ENCODE assay signal across 19 cellular contexts in the genomic region with DNA sequence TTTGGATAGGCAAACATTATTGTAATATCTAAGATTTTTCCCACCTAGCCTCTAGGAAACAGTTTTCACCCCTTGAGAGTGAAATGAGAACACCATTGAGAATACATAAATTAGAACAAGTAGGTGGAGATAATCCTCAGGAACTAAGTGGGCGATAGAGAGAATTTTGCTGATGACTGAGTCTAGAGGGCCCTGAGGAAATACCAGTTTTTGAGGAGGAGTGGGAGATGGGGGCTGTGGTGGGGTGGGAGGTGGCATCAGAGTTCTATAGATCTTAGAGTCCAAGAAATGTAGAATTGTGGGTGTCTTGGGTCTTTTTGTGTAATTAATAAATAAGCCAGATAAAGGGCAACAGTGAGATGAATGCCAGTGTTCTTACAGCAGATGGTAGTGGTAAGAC. TPM values are rescaled to one million over a fixed set of nuclear protein-coding genes. Genes with fewer than 3 reads are reported as not detected.
A peak's percentile ranks its signal among the peaks of the same experiment; 100 is the strongest.
DNase-seq lines count a peak whose midpoint lies in the region; ATAC-seq lines count a peak whose summit lies in the region.
"Had no signal": no experiment of that assay in that cellular context is flagged by ENCODE, and none has a peak within 500 bp of the region (broad histone marks: within the 10 kb centered on the region; RNA-seq: fewer than 3 reads in every experiment).

No MANE protein-coding gene starts in this region.

- peaks cover 28% of the 10 kb centered on the region for H3K79me1 ChIP-seq in mesenchymal stem cell (replicated peaks; ENCODE audit: low read length, poor library complexity, severe bottlenecking)

- peaks cover under 1% of the 10 kb centered on the region for H3K4me1 ChIP-seq in mesenchymal stem cell (ENCODE audit: control insufficient read depth, insufficient read depth, low read depth, low read length)

- POLR2A ChIA-PET in activated naive CD8-positive, alpha-beta T cell treated with anti-CD3 and anti-CD28 coated beads, Interleukin-2, amount 10 ng/mL, durations not matched to agents 7 days and 5 days (lab: Charles Lee) = interaction anchor here (0.7 kb wide), 1 partner anchor 93 kb away, joined by 3 read pairs; no protein-coding TSS in a partner anchor

- H2BK5ac ChIP-seq in mesenchymal stem cell (ENCODE audit: low read depth, low read length, poor library complexity, severe bottlenecking) = no peak overlapping the region

- H3K4ac ChIP-seq in mesenchymal stem cell (ENCODE audit: low read depth in 1 of 2, low read length in 2 of 2) = no peak overlapping the region

- H3K4me3 Mint-ChIP-seq in activated naive CD8-positive, alpha-beta T cell treated with anti-CD3 and anti-CD28 coated beads, Interleukin-2, amount 10 ng/mL, durations not matched to agents 7 days and 5 days = no peak overlapping the region
- no peak overlapping the region for H3K4me3 Mint-ChIP-seq in activated naive CD8-positive, alpha-beta T cell treated with anti-CD3 and anti-CD28 coated beads, Interleukin-2, amount 50 U/mL, for 24 hours
- H3K4me3 Mint-ChIP-seq in dendritic cell treated with granulocyte-macrophage colony-stimulating factor and Interleukin-4, amounts not matched to agents 40 ng/mL and 50 ng/mL, for 4 days = peak overlapping the region; percentile 58
- H3K4me3 Mint-ChIP-seq: CD14-positive monocyte; CD8-positive, alpha-beta T cell had no signal

- H2BK15ac ChIP-seq in mesenchymal stem cell (ENCODE audit: low read depth, poor library complexity, severe bottlenecking) = no peak overlapping the region

- H2BK120ac ChIP-seq in mesenchymal stem cell (ENCODE audit: low read depth, low read length) = no peak overlapping the region

- no peak overlapping the region for H3K27ac ChIP-seq in mesenchymal stem cell (ENCODE audit: low read length, poor library complexity, severe bottlenecking)
- H3K27ac ChIP-seq: BLaER1 had no signal

- H3K18ac ChIP-seq in mesenchymal stem cell (ENCODE audit: low read depth in 1 of 2, low read length in 2 of 2) = no peak overlapping the region

- no peaks in the 10 kb centered on the region for H3K9me3 Mint-ChIP-seq in activated naive CD8-positive, alpha-beta T cell treated with anti-CD3 and anti-CD28 coated beads, Interleukin-2, amount 10 ng/mL, durations not matched to agents 7 days and 5 days
- H3K9me3 Mint-ChIP-seq in activated naive CD8-positive, alpha-beta T cell treated with anti-CD3 and anti-CD28 coated beads, Interleukin-2, amount 50 U/mL, for 24 hours = no peaks in the 10 kb centered on the region
- H3K9me3 Mint-ChIP-seq in dendritic cell treated with granulocyte-macrophage colony-stimulating factor and Interleukin-4, amounts not matched to agents 40 ng/mL and 50 ng/mL, for 4 days = no peaks in the 10 kb centered on the region
- H3K9me3 Mint-ChIP-seq: CD14-positive monocyte; CD8-positive, alpha-beta T cell had no signal

- H3K14ac ChIP-seq in mesenchymal stem cell (ENCODE audit: low read length in 2 of 2) = no peak overlapping the region

- ATAC-seq in activated naive CD8-positive, alpha-beta T cell treated with anti-CD3 and anti-CD28 coated beads, Interleukin-2, amount 10 ng/mL, durations not matched to agents 7 days and 5 days (ENCODE audit: low read depth) = no peak
- no peak for ATAC-seq in activated naive CD8-positive, alpha-beta T cell treated with anti-CD3 and anti-CD28 coated beads, Interleukin-2, amount 50 U/mL, for 24 hours
- ATAC-seq: CD8-positive, alpha-beta T cell; GM12878; HCT116; HepG2 had no signal

- no peak for DNase-seq in activated naive CD8-positive, alpha-beta T cell treated with anti-CD3 and anti-CD28 coated beads, Interleukin-2, amount 10 ng/mL, durations not matched to agents 7 days and 5 days
- DNase-seq in activated naive CD8-positive, alpha-beta T cell treated with anti-CD3 and anti-CD28 coated beads, Interleukin-2, amount 50 U/mL, for 24 hours = no peak
- DNase-seq in putamen (ENCODE audit: low spot score) (peak; percentile 27), mesenchymal stem cell (no peak), globus pallidus (ENCODE audit: low spot score) (no peak)
- DNase-seq in central memory CD4-positive, alpha-beta T cell = no peak
- DNase-seq: 8988T; Calu3; CD8-positive, alpha-beta T cell; DMS79 treated with DMSO at 0.1 percent for 48 hours; GF-D8; GOT3; H7 had no signal

- no peaks in the 10 kb centered on the region for H3K27me3 Mint-ChIP-seq in activated naive CD8-positive, alpha-beta T cell treated with anti-CD3 and anti-CD28 coated beads, Interleukin-2, amount 10 ng/mL, durations not matched to agents 7 days and 5 days
- no peaks in the 10 kb centered on the region for H3K27me3 Mint-ChIP-seq in activated naive CD8-positive, alpha-beta T cell treated with anti-CD3 and anti-CD28 coated beads, Interleukin-2, amount 50 U/mL, for 24 hours
- H3K27me3 Mint-ChIP-seq in dendritic cell treated with granulocyte-macrophage colony-stimulating factor and Interleukin-4, amounts not matched to agents 40 ng/mL and 50 ng/mL, for 4 days = no peaks in the 10 kb centered on the region

- no peak overlapping the region for H2BK12ac ChIP-seq in mesenchymal stem cell (ENCODE audit: low read length in 2 of 2)

- H3K36me3 ChIP-seq in mesenchymal stem cell (ENCODE audit: control insufficient read depth in 1 of 2, insufficient read depth in 2 of 2, low read depth in 1 of 2, low read length in 2 of 2) = peaks cover 9 to 12% of the 10 kb centered on the region in 2 experiments

- intact Hi-C loops in dendritic cell treated with granulocyte-macrophage colony-stimulating factor and Interleukin-4, amounts not matched to agents 40 ng/mL and 50 ng/mL, for 4 days (cut with micrococcal nuclease) = no loop called here

- H3K23ac ChIP-seq in mesenchymal stem cell (ENCODE audit: low read length in 2 of 2) = no peak overlapping the region

- no peaks in the 10 kb centered on the region for H3K9me3 ChIP-seq in mesenchymal stem cell (ENCODE audit: control insufficient read depth, low read length)
- H3K9me3 ChIP-seq: BLaER1 had no signal

- H3K27me3 ChIP-seq in mesenchymal stem cell (ENCODE audit: control insufficient read depth in 1 of 2, insufficient read depth in 1 of 2, low read length in 2 of 2) = no peaks in the 10 kb centered on the region
- H3K27me3 ChIP-seq: BLaER1 had no signal

- no peak overlapping the region for H4K91ac ChIP-seq in mesenchymal stem cell (ENCODE audit: low read length)

- H4K8ac ChIP-seq in mesenchymal stem cell (ENCODE audit: low read length) = no peak overlapping the region

- peaks cover 54% of the 10 kb centered on the region for H3K36me3 Mint-ChIP-seq in activated naive CD8-positive, alpha-beta T cell treated with anti-CD3 and anti-CD28 coated beads, Interleukin-2, amount 10 ng/mL, durations not matched to agents 7 days and 5 days
- H3K36me3 Mint-ChIP-seq in activated naive CD8-positive, alpha-beta T cell treated with anti-CD3 and anti-CD28 coated beads, Interleukin-2, amount 50 U/mL, for 24 hours (ENCODE audit: low read depth) = peaks cover 79% of the 10 kb centered on the region
- H3K36me3 Mint-ChIP-seq in dendritic cell treated with granulocyte-macrophage colony-stimulating factor and Interleukin-4, amounts not matched to agents 40 ng/mL and 50 ng/mL, for 4 days (ENCODE audit: low read depth) = peaks cover 81% of the 10 kb centered on the region
- H3K36me3 Mint-ChIP-seq: CD8-positive, alpha-beta T cell had no signal

- no peak overlapping the region for H3K4me3 ChIP-seq in mesenchymal stem cell (ENCODE audit: insufficient read depth in 1 of 2, low read depth in 1 of 2, low read length in 2 of 2)
- H3K4me3 ChIP-seq: BLaER1, GM12878 had no signal

- H3K4me2 ChIP-seq in mesenchymal stem cell (ENCODE audit: low read length, poor library complexity, severe bottlenecking) = no peak overlapping the region
- H3K4me2 ChIP-seq: BLaER1 had no signal

- peaks cover 6% of the 10 kb centered on the region for H3K4me1 Mint-ChIP-seq in activated naive CD8-positive, alpha-beta T cell treated with anti-CD3 and anti-CD28 coated beads, Interleukin-2, amount 10 ng/mL, durations not matched to agents 7 days and 5 days
- peaks cover 20% of the 10 kb centered on the region for H3K4me1 Mint-ChIP-seq in activated naive CD8-positive, alpha-beta T cell treated with anti-CD3 and anti-CD28 coated beads, Interleukin-2, amount 50 U/mL, for 24 hours
- peaks cover 65% of the 10 kb centered on the region for H3K4me1 Mint-ChIP-seq in dendritic cell treated with granulocyte-macrophage colony-stimulating factor and Interleukin-4, amounts not matched to agents 40 ng/mL and 50 ng/mL, for 4 days (ENCODE audit: low read depth)
- H3K4me1 Mint-ChIP-seq: CD14-positive monocyte had no signal

- no peak overlapping the region for H3K9ac ChIP-seq in mesenchymal stem cell (ENCODE audit: low read length)
- H3K9ac ChIP-seq: BLaER1 had no signal

- H2AFZ ChIP-seq in mesenchymal stem cell (ENCODE audit: low read depth, low read length) = no peak overlapping the region

- 90% methylated on average over 1 of the region's 1 CpG for WGBS in mesenchymal stem cell

- no peak overlapping the region for H2AK5ac ChIP-seq in mesenchymal stem cell (ENCODE audit: low read length, severe bottlenecking)

- peak overlapping the region; percentile 20 for H3K27ac Mint-ChIP-seq in activated naive CD8-positive, alpha-beta T cell treated with anti-CD3 and anti-CD28 coated beads, Interleukin-2, amount 10 ng/mL, durations not matched to agents 7 days and 5 days
- no peak overlapping the region for H3K27ac Mint-ChIP-seq in activated naive CD8-positive, alpha-beta T cell treated with anti-CD3 and anti-CD28 coated beads, Interleukin-2, amount 50 U/mL, for 24 hours
- peak overlapping the region; percentile 98 for H3K27ac Mint-ChIP-seq in dendritic cell treated with granulocyte-macrophage colony-stimulating factor and Interleukin-4, amounts not matched to agents 40 ng/mL and 50 ng/mL, for 4 days
- H3K27ac Mint-ChIP-seq: CD8-positive, alpha-beta T cell had no signal

RNA-seq across cellular contexts. Expression of gene NCAPH, which starts 11.8 kb away (rescaled TPM):
- total RNA-seq in activated naive CD8-positive, alpha-beta T cell treated with anti-CD3 and anti-CD28 coated beads, Interleukin-2, amount 10 ng/mL, durations not matched to agents 7 days and 5 days = 10 to 100 TPM; 60.3 to 64.8 TPM
- 3.4 TPM for polyA plus RNA-seq in mesenchymal stem cell (2013, experiment 1 of 2)
- polyA plus RNA-seq in mesenchymal stem cell (2013, experiment 2 of 2) = 3.3 TPM

RNA-seq across cellular contexts. Expression of gene ITPRIPL1, which starts 22.3 kb away (rescaled TPM):
- total RNA-seq in activated naive CD8-positive, alpha-beta T cell treated with anti-CD3 and anti-CD28 coated beads, Interleukin-2, amount 10 ng/mL, durations not matched to agents 7 days and 5 days = 10 to 100 TPM; 32.8 to 35.9 TPM
- 1.4 TPM for polyA plus RNA-seq in mesenchymal stem cell (2013, experiment 1 of 2)
- polyA plus RNA-seq in mesenchymal stem cell (2013, experiment 2 of 2) = 1.4 TPM

RNA-seq across cellular contexts. Expression of gene SNRNP200, which starts 42.0 kb away (rescaled TPM):
- total RNA-seq in activated naive CD8-positive, alpha-beta T cell treated with anti-CD3 and anti-CD28 coated beads, Interleukin-2, amount 10 ng/mL, durations not matched to agents 7 days and 5 days = 100 to 1,000 TPM; 194 to 201 TPM
- 43.8 TPM for polyA plus RNA-seq in mesenchymal stem cell (2013, experiment 1 of 2)
- 39.2 TPM for polyA plus RNA-seq in mesenchymal stem cell (2013, experiment 2 of 2)
